Comparison of ENCODE assay signal across 1 cellular context in genomic region chr13:30145709-30146367, GRCh38.
TF ChIP-seq lines count a peak whose summit lies in the region.

No MANE protein-coding gene starts in this region.

TF ChIP-seq in GM23338, 12 proteins besides CTCF, POLR2A, EP300 and RAD21 (continued from another document):
- TF ChIP-seq ZNF462 (CRISPR knock-in tag; IDR thresholded peaks at IDR 0.05), result no peak
